ENCODE assay signal across 8 cellular contexts in the genomic region with DNA sequence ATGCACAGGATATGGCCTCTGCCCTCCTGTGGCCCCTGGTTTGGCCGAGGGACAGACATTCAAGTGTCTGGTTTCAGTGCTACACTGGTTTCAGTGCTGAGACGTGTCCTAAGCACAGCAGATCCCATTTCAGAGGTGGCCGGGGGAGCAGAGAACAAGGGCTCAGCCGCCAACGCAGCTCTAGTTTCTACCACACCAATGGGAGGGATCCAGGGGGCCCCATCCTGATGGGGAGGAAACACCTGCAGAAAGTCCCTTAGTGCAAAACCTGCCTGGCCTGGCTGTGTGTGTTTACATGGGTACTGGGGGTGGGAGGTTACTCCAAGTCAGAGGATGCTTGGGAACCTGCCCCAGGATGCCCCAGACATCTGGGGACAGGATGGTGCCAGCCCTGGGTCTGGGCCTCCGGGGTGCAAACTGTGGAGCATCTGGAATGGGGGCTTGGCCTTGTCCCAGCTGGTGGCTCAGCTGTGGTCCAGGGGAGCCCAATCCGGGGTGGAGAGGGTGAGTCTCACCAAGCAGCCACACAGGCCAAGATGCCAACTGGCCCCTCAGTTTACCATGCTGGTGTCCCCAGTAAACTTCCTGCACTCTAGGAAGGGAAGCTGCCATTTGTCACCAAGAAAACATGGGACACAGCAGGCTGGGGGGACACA. TPM values are rescaled to one million over a fixed set of nuclear protein-coding genes. Genes with fewer than 3 reads are reported as not detected.
A peak's percentile ranks its signal among the peaks of the same experiment; 100 is the strongest.
DNase-seq lines count a peak whose midpoint lies in the region; ATAC-seq and TF ChIP-seq lines count a peak whose summit lies in the region.
"Not testable (repeated sequence)": the region's sequence is repeated elsewhere in the genome, so short reads cannot be mapped to it uniquely, and the experiment has no call there.

No MANE protein-coding gene starts in this region.

- H3K27ac ChIP-seq in OCI-LY7 (ENCODE audit: low read depth, low read length, poor library complexity, severe bottlenecking) (peak overlapping the region; percentile 46), transverse colon (peak overlapping the region in 3 of 4 donors; percentile 27 to 60 (median 39))

- peak; percentile 89 for DNase-seq in GM12865 (ENCODE audit: low read depth)
- DNase-seq in OCI-LY7 (ENCODE audit: low spot score), result peak; percentile 76
- peak; percentile 64 for DNase-seq in activated effector memory CD4-positive, alpha-beta T cell treated with anti-CD3 and anti-CD28 coated beads, Interleukin-2, amount 50 U/mL, for 16 hours
- peak; percentile 89 for DNase-seq in left kidney (ENCODE audit: low read depth, low spot score)
- peak; percentile 72 for DNase-seq in transverse colon

- peak overlapping the region; percentile 49 for H3K4me2 ChIP-seq in OCI-LY7 (ENCODE audit: low read length)

- POLR2A ChIA-PET in OCI-LY7 (lab: Charles Lee), result not testable (repeated sequence)

- H3K79me2 ChIP-seq in OCI-LY7 (ENCODE audit: insufficient read depth, low read depth, low read length), result not testable (repeated sequence)

- TF ChIP-seq EP300 in transverse colon (IDR thresholded peaks at IDR 0.05; ENCODE audit: low read depth), result not testable (repeated sequence)

- not testable (repeated sequence) for BruUV-seq in OCI-LY7 (replicated peaks; lab: Mats Ljungman, UMichigan)

- H3K4me1 ChIP-seq in OCI-LY7 (ENCODE audit: insufficient read depth, low read length, poor library complexity, severe bottlenecking), result peaks cover 24% of the 10 kb centered on the region
- H3K4me1 ChIP-seq in transverse colon, result peaks cover 4 to 14% (median 11%) of the 10 kb centered on the region in 4 donors

- intact Hi-C loops in OCI-LY7 (cut with micrococcal nuclease; ENCODE audit: unreplicated experiment); transverse colon (cut with DNase I; ENCODE audit: low total_unique reads): not testable (repeated sequence)

- not testable (repeated sequence) for H3K9me2 ChIP-seq in OCI-LY7 (ENCODE audit: insufficient read depth, low read length)

- ATAC-seq in GM19395 (IDR thresholded peaks at IDR 0.05; ENCODE audit: unreplicated experiment) (peak; percentile 74), HG02571 (IDR thresholded peaks at IDR 0.05; ENCODE audit: unreplicated experiment) (peak; percentile 75), HG03175 (IDR thresholded peaks at IDR 0.05; ENCODE audit: unreplicated experiment) (peak; percentile 62)

- H4K20me1 ChIP-seq in OCI-LY7 (ENCODE audit: insufficient read depth, low read length), result not testable (repeated sequence)

- TF ChIP-seq POLR2A in transverse colon (IDR thresholded peaks at IDR 0.05), result not testable (repeated sequence)

- not testable (repeated sequence) for TF ChIP-seq CTCF in GM12865 (IDR thresholded peaks at IDR 0.05; ENCODE audit: insufficient read depth, low read depth, low read length, missing control alignments); OCI-LY7 (conservative IDR thresholded peaks at IDR 0.05; ENCODE audit: low read length); transverse colon (IDR thresholded peaks at IDR 0.05)

- CTCF ChIA-PET in OCI-LY7 (lab: Charles Lee; ENCODE audit: unreplicated experiment), result not testable (repeated sequence)

- H3K27me3 ChIP-seq in transverse colon, result not testable (repeated sequence)

- H3K9me3 ChIP-seq in OCI-LY7 (ENCODE audit: low read length); transverse colon: not testable (repeated sequence)

- not testable (repeated sequence) for H3K36me3 ChIP-seq in OCI-LY7 (ENCODE audit: insufficient read depth, low read length)
- peaks cover 0 to 14% (median 2%) of the 10 kb centered on the region in 4 donors for H3K36me3 ChIP-seq in transverse colon

- 61% methylated on average over 7 of the region's 7 CpGs; no CpG with 5 or more reads in 1 of the 2 donors for WGBS in transverse colon (ENCODE audit: low coverage in 1 of 2), 2 donors

- not testable (repeated sequence) for H2AFZ ChIP-seq in OCI-LY7 (ENCODE audit: low read length)

- in situ Hi-C loops in transverse colon (cut with MboI; ENCODE audit: low pct_ligation_motif_present in 1 of 4, low pct_unique_long_range_greater_than_20kb in 1 of 4, low sequenced_read_pairs in 3 of 4), result loop anchor here in 1 of 4 donors (25.0 kb wide), 1 partner anchor 146 kb away; no protein-coding TSS in a partner anchor

- H3K4me3 ChIP-seq in GM12865 (ENCODE audit: low read depth, low read length); OCI-LY7 (ENCODE audit: low read depth, low read length, poor library complexity, severe bottlenecking); transverse colon: not testable (repeated sequence)

RNA-seq across cellular contexts. Expression of gene ARHGAP27, which starts 8.3 kb away (rescaled TPM):
- 55.5 and 66.1 TPM in 2 replicates for total RNA-seq in OCI-LY7 (2014; rRNA removed; shearing (Covaris generic))
- total RNA-seq in OCI-LY7 (2022) (56.8 and 62.7 TPM in 2 replicates), transverse colon (100 to 1,000 TPM; 194 to 489 (median 294) TPM)

RNA-seq across cellular contexts. Expression of gene PLEKHM1, which starts 49.5 kb away (rescaled TPM):
- 6.5 and 11.8 TPM in 2 replicates for total RNA-seq in OCI-LY7 (2014; rRNA removed; shearing (Covaris generic))
- total RNA-seq in OCI-LY7 (2022) (29.3 and 36.7 TPM in 2 replicates), transverse colon (100 to 1,000 TPM in 1 of 4 donors, 10 to 100 TPM in 3; 43.6 to 111 (median 47.6) TPM)
